ENCODE assay signal across 1 cellular context in genomic region chr1:111747282-111747734, GRCh38.
A peak's percentile ranks its signal among the peaks of the same experiment; 100 is the strongest.
TF ChIP-seq lines count a peak whose summit lies in the region.

No MANE protein-coding gene starts in this region.

TF ChIP-seq in K562, 482 proteins besides CTCF, POLR2A, EP300 and RAD21 (continued from another document and continues in another):
- TF ChIP-seq BHLHE40 (IDR thresholded peaks at IDR 0.05; ENCODE audit: low read length): 0 out of 2 replicates have a peak, but pooled peaks have one; percentile 49
- TF ChIP-seq SNIP1 (IDR thresholded peaks at IDR 0.05; ENCODE audit: low read depth): no peak
- no peak for TF ChIP-seq FOXJ2 (tag; IDR thresholded peaks at IDR 0.05)
- no peak for TF ChIP-seq NCOR1 (IDR thresholded peaks at IDR 0.05)
- no peak for TF ChIP-seq MLX (CRISPR knock-in tag; conservative IDR thresholded peaks at IDR 0.05)
- TF ChIP-seq ZBTB33 (CRISPR knock-in tag; IDR thresholded peaks at IDR 0.05): no peak
- no peak for TF ChIP-seq ZNF395 (CRISPR knock-in tag; IDR thresholded peaks at IDR 0.05)
- peak; percentile 59; the same call in 1 of the 2 replicates for TF ChIP-seq CTBP1 (IDR thresholded peaks at IDR 0.05; ENCODE audit: borderline replicate concordance)
- no peak for TF ChIP-seq EWSR1 (IDR thresholded peaks at IDR 0.05; ENCODE audit: borderline replicate concordance, low read depth, partially characterized antibody)
- 0 out of 2 replicates have a peak, but pooled peaks have one; percentile 6 for TF ChIP-seq TAL1 (IDR thresholded peaks at IDR 0.05)
- no peak for TF ChIP-seq CEBPB (tag; IDR thresholded peaks at IDR 0.05)
- TF ChIP-seq ZNF551 (CRISPR knock-in tag; IDR thresholded peaks at IDR 0.05): no peak
- TF ChIP-seq ZNF589 (CRISPR knock-in tag; IDR thresholded peaks at IDR 0.05; ENCODE audit: low read depth): no peak
- TF ChIP-seq RBM17 (IDR thresholded peaks at IDR 0.05; ENCODE audit: borderline replicate concordance, low read depth, low read length): no peak
- TF ChIP-seq KAT8 (IDR thresholded peaks at IDR 0.05; ENCODE audit: low read depth): no peak
- no peak for TF ChIP-seq USF1 (CRISPR knock-in tag; IDR thresholded peaks at IDR 0.05)
- no peak for TF ChIP-seq NUFIP1 (IDR thresholded peaks at IDR 0.05; ENCODE audit: partially characterized antibody)
- TF ChIP-seq ETS1 (conservative IDR thresholded peaks at IDR 0.05; ENCODE audit: control insufficient read depth, low read depth, low read length): no peak
- peak; percentile 67 to 79 for TF ChIP-seq KDM1A (IDR thresholded peaks at IDR 0.05)
- peak; percentile 80; the same call in 1 of the 2 replicates for TF ChIP-seq HDAC2 (IDR thresholded peaks at IDR 0.05)
- TF ChIP-seq ZNF785 (CRISPR knock-in tag; IDR thresholded peaks at IDR 0.05): no peak
- TF ChIP-seq SIN3B (IDR thresholded peaks at IDR 0.05; ENCODE audit: low read depth): no peak
- no peak for TF ChIP-seq ETV6 (IDR thresholded peaks at IDR 0.05; ENCODE audit: borderline replicate concordance in 1 of 2, low read depth in 2 of 2, low read length in 1 of 2)
- no peak for TF ChIP-seq ETV6 (CRISPR knock-in tag; IDR thresholded peaks at IDR 0.05; ENCODE audit: borderline replicate concordance)
- TF ChIP-seq HNRNPLL (IDR thresholded peaks at IDR 0.05; ENCODE audit: low read depth, low read length, poor library complexity, severe bottlenecking): no peak
- TF ChIP-seq PML (IDR thresholded peaks at IDR 0.05; ENCODE audit: low read length): no peak
- TF ChIP-seq ZFPM2 (CRISPR knock-in tag; IDR thresholded peaks at IDR 0.05): no peak
- 0 out of 2 replicates have a peak, but pooled peaks have one; percentile 63 for TF ChIP-seq MTA3 (IDR thresholded peaks at IDR 0.05; ENCODE audit: borderline replicate concordance)
- TF ChIP-seq TFE3 (CRISPR knock-in tag; IDR thresholded peaks at IDR 0.05): no peak
- no peak for TF ChIP-seq SRSF9 (IDR thresholded peaks at IDR 0.05; ENCODE audit: borderline replicate concordance, low read depth, low read length)
- no peak for TF ChIP-seq HIVEP1 (CRISPR knock-in tag; IDR thresholded peaks at IDR 0.05)
- TF ChIP-seq HNRNPH1 (optimal IDR thresholded peaks at IDR 0.05; ENCODE audit: low read depth, low read length): no peak
- no peak for TF ChIP-seq HEY1 (CRISPR knock-in tag; IDR thresholded peaks at IDR 0.05; ENCODE audit: borderline replicate concordance)
- no peak for TF ChIP-seq BCLAF1 (IDR thresholded peaks at IDR 0.05; ENCODE audit: borderline replicate concordance in 1 of 2, control insufficient read depth in 1 of 2, low read depth in 2 of 2, low read length in 1 of 2)
- TF ChIP-seq DDX20 (tag; IDR thresholded peaks at IDR 0.05; ENCODE audit: low read depth): no peak
- peak; percentile 9; the same call in 1 of the 2 replicates for TF ChIP-seq MAFF (IDR thresholded peaks at IDR 0.05; ENCODE audit: low read length)
- no peak for TF ChIP-seq BCL6 (CRISPR knock-in tag; IDR thresholded peaks at IDR 0.05)
- no peak for TF ChIP-seq ZBTB1 (CRISPR knock-in tag; IDR thresholded peaks at IDR 0.05; ENCODE audit: borderline replicate concordance, low read depth)
- TF ChIP-seq ZNF224 (CRISPR knock-in tag; IDR thresholded peaks at IDR 0.05): no peak
- TF ChIP-seq BRF1 (IDR thresholded peaks at IDR 0.05; ENCODE audit: borderline replicate concordance, extremely low read depth, insufficient read length): no peak
- TF ChIP-seq RBFOX2 (IDR thresholded peaks at IDR 0.05; ENCODE audit: low read depth, low read length): no peak
- peak; percentile 100 for TF ChIP-seq SMARCA5 (IDR thresholded peaks at IDR 0.05)
- TF ChIP-seq CHD1 (IDR thresholded peaks at IDR 0.05; ENCODE audit: low read length): no peak
- TF ChIP-seq PPARD (CRISPR knock-in tag; IDR thresholded peaks at IDR 0.05): no peak
- no peak for TF ChIP-seq TFAP4 (CRISPR knock-in tag; IDR thresholded peaks at IDR 0.05; ENCODE audit: borderline replicate concordance)
- TF ChIP-seq ZKSCAN8 (CRISPR knock-in tag; IDR thresholded peaks at IDR 0.05): no peak
- no peak for TF ChIP-seq DIDO1 (tag; IDR thresholded peaks at IDR 0.05; ENCODE audit: low read depth)
- no peak for TF ChIP-seq MEF2A (IDR thresholded peaks at IDR 0.05; ENCODE audit: control insufficient read depth, low read depth, low read length)
- no peak for TF ChIP-seq PURB (CRISPR knock-in tag; IDR thresholded peaks at IDR 0.05; ENCODE audit: low read depth)
- no peak for TF ChIP-seq CXXC5 (CRISPR knock-in tag; IDR thresholded peaks at IDR 0.05)
- 0 out of 2 replicates have a peak, but pooled peaks have one; percentile 43 for TF ChIP-seq KLF1 (tag; IDR thresholded peaks at IDR 0.05)
- peak; percentile 77; the same call in 1 of the 2 replicates for TF ChIP-seq CEBPZ (IDR thresholded peaks at IDR 0.05; ENCODE audit: borderline replicate concordance, low read depth, low read length)
- TF ChIP-seq ZNF445 (CRISPR knock-in tag; IDR thresholded peaks at IDR 0.05; ENCODE audit: low read depth): no peak
- peak in 1 of 2 experiments; percentile 95; a peak in 2 of 4 replicates for TF ChIP-seq TEAD1 (CRISPR knock-in tag; IDR thresholded peaks at IDR 0.05)
- no peak for TF ChIP-seq CHD4 (IDR thresholded peaks at IDR 0.05; ENCODE audit: insufficient read depth, insufficient replicate concordance, low read depth, low read length, poor library complexity, severe bottlenecking)
- TF ChIP-seq JUND (IDR thresholded peaks at IDR 0.05; ENCODE audit: borderline replicate concordance, low read depth, low read length): peak; percentile 72; the same call in 1 of the 2 replicates
- TF ChIP-seq JUND (tag; IDR thresholded peaks at IDR 0.05; ENCODE audit: borderline replicate concordance, low read depth, low read length): peak; percentile 66; the same call in 2 of the 3 replicates
